ENCODE assay signal across 22 cellular contexts in genomic region chr6:144811140-144811539, GRCh38.
DNase-seq lines count a peak whose midpoint lies in the region; ATAC-seq, FAIRE-seq and TF ChIP-seq lines count a peak whose summit lies in the region.
"Had no signal": no experiment of that assay in that cellular context is flagged by ENCODE, and none has a peak within 500 bp of the region (broad histone marks: within the 10 kb centered on the region; RNA-seq: fewer than 3 reads in every experiment).

No MANE protein-coding gene starts in this region.

- no peak overlapping the region for H2BK120ac ChIP-seq in IMR-90 (ENCODE audit: low read depth, low read length)
- no peak overlapping the region for H2BK120ac ChIP-seq in H1 (replicated peaks; ENCODE audit: low read depth, low read length)

- H3K9me3 ChIP-seq in IMR-90 (ENCODE audit: control insufficient read depth, insufficient read depth, low read length) = no peaks in the 10 kb centered on the region
- no peaks in the 10 kb centered on the region for H3K9me3 ChIP-seq in H1 (ENCODE audit: insufficient read depth in 2 of 2, low read depth in 1 of 2, low read length in 1 of 2)
- H3K9me3 ChIP-seq in effector memory CD4-positive, alpha-beta T cell (ENCODE audit: control insufficient read depth, low read length) = no peaks in the 10 kb centered on the region
- H3K9me3 ChIP-seq: SJSA1 had no signal

- in situ Hi-C loops in IMR-90 (cut with MboI; ENCODE audit: low sequenced_read_pairs) = no loop called here

- H3K9ac ChIP-seq in IMR-90 (ENCODE audit: low read depth, low read length) (no peak overlapping the region), H1 (replicated peaks in 1 of 4; ENCODE audit: extremely low read depth in 1 of 4, low read depth in 3 of 4, low read length in 3 of 4) (no peak overlapping the region)

- H2AK5ac ChIP-seq in IMR-90 (ENCODE audit: low read depth, low read length) (no peak overlapping the region), H1 (ENCODE audit: low read depth, low read length) (no peak overlapping the region)

- H3K27me3 Mint-ChIP-seq in progenitor cell of endocrine pancreas = no peaks in the 10 kb centered on the region
- H3K27me3 Mint-ChIP-seq in activated CD4-positive, alpha-beta memory T cell treated with anti-CD3 and anti-CD28 coated beads, Interleukin-2, amount 10 ng/mL, durations not matched to agents 7 days and 5 days = no peaks in the 10 kb centered on the region
- H3K27me3 Mint-ChIP-seq in immature natural killer cell (ENCODE audit: low read depth in 3 of 3) = peaks cover 5 to 10% (median 7%) of the 10 kb centered on the region in 3 donors

- H2BK15ac ChIP-seq in IMR-90 (ENCODE audit: low read depth, low read length) (no peak overlapping the region), H1 (ENCODE audit: low read length) (no peak overlapping the region)

- H3K4ac ChIP-seq in IMR-90 (ENCODE audit: low read depth, low read length) (no peak overlapping the region), H1 (replicated peaks; ENCODE audit: insufficient read length, low read depth, low read length) (no peak overlapping the region)

- H3K27ac Mint-ChIP-seq in progenitor cell of endocrine pancreas = peak overlapping the region; percentile 71
- no peak overlapping the region for H3K27ac Mint-ChIP-seq in activated CD4-positive, alpha-beta memory T cell treated with anti-CD3 and anti-CD28 coated beads, Interleukin-2, amount 10 ng/mL, durations not matched to agents 7 days and 5 days
- H3K27ac Mint-ChIP-seq in immature natural killer cell = peak overlapping the region in 1 of 6 donors; percentile 30
- H3K27ac Mint-ChIP-seq: CD8-positive, alpha-beta T cell; GM23338 had no signal

- dilution Hi-C loops in IMR-90 (cut with HindIII; ENCODE audit: low sequenced_read_pairs, unreplicated experiment) = no loop called here

- H3K9me3 Mint-ChIP-seq in progenitor cell of endocrine pancreas (ENCODE audit: low read depth) (no peaks in the 10 kb centered on the region), immature natural killer cell (no peaks in the 10 kb centered on the region)
- no peaks in the 10 kb centered on the region for H3K9me3 Mint-ChIP-seq in activated CD4-positive, alpha-beta memory T cell treated with anti-CD3 and anti-CD28 coated beads, Interleukin-2, amount 10 ng/mL, durations not matched to agents 7 days and 5 days
- H3K9me3 Mint-ChIP-seq: CD8-positive, alpha-beta T cell; GM23338 had no signal

- no peak overlapping the region for H3K4me2 ChIP-seq in IMR-90 (ENCODE audit: low read depth, low read length)
- H3K4me2 ChIP-seq in H1 (ENCODE audit: insufficient read depth in 1 of 2, low read depth in 2 of 2, low read length in 2 of 2) = no peak overlapping the region
- H3K4me2 ChIP-seq: GM23338 had no signal

- TF ChIP-seq POLR2A in IMR-90 (IDR thresholded peaks at IDR 0.05; ENCODE audit: low read depth, low read length) = no peak
- TF ChIP-seq POLR2A in H1 (IDR thresholded peaks at IDR 0.05; ENCODE audit: control extremely low read depth in 1 of 2, low read depth in 2 of 2, low read length in 2 of 2) = no peak

- H3K4me3 ChIP-seq in IMR-90 (ENCODE audit: insufficient read depth, low read depth, low read length) (no peak overlapping the region), H1 (ENCODE audit: extremely low read depth in 1 of 4, insufficient read depth in 2 of 4, low read depth in 3 of 4, low read length in 4 of 4) (no peak overlapping the region)
- H3K4me3 ChIP-seq in effector memory CD4-positive, alpha-beta T cell (ENCODE audit: insufficient read depth, low read depth, low read length, poor library complexity, severe bottlenecking) = no peak overlapping the region
- H3K4me3 ChIP-seq: GM12878, GM23338, SJSA1 had no signal

- H3K36me3 ChIP-seq in IMR-90 (ENCODE audit: control insufficient read depth, insufficient read depth, low read length) (no peaks in the 10 kb centered on the region), H1 (ENCODE audit: control insufficient read depth in 2 of 4, insufficient read depth in 4 of 4, low read length in 3 of 4) (no peaks in the 10 kb centered on the region)
- peaks cover 10% of the 10 kb centered on the region for H3K36me3 ChIP-seq in effector memory CD4-positive, alpha-beta T cell (ENCODE audit: control insufficient read depth, insufficient read depth, low read length)

- peak; percentile 13 for FAIRE-seq in H1 (lab: Jason Lieb, UNC)
- FAIRE-seq: RCC 7860 had no signal

- DNase-seq in IMR-90 = peak; percentile 13
- peak; percentile 38 for DNase-seq in NCI-H1105 treated with DMSO at 0.1 percent for 48 hours (lab: John Stamatoyannopoulos, UW)
- no peak for DNase-seq in H1 (ENCODE audit: low read depth in 1 of 2, low spot score in 2 of 2)
- no peak for DNase-seq in progenitor cell of endocrine pancreas (ENCODE audit: low spot score, unreplicated experiment)
- no peak for DNase-seq in activated CD4-positive, alpha-beta memory T cell treated with anti-CD3 and anti-CD28 coated beads, Interleukin-2, amount 10 ng/mL, durations not matched to agents 7 days and 5 days
- no peak for DNase-seq in effector memory CD4-positive, alpha-beta T cell
- no peak for DNase-seq in immature natural killer cell
- DNase-seq: AML-193; C1 segment of cervical spinal cord; CD8-positive, alpha-beta T cell; DND-41; Kasumi-1; NCI-H1694; NCI-H2081; NCI-H2171; NCI-H345; NCI-H524; NCI-H774 had no signal

- POLR2A ChIA-PET in IMR-90 (lab: Charles Lee; ENCODE audit: unreplicated experiment) (no interaction called here), H1 (lab: Charles Lee; ENCODE audit: partially characterized antibody) (no interaction called here)
- POLR2A ChIA-PET in activated CD4-positive, alpha-beta memory T cell treated with anti-CD3 and anti-CD28 coated beads, Interleukin-2, amount 10 ng/mL, durations not matched to agents 7 days and 5 days (lab: Charles Lee) = no interaction called here

- H3K36me3 Mint-ChIP-seq in progenitor cell of endocrine pancreas (ENCODE audit: insufficient read depth) = peaks cover 53% of the 10 kb centered on the region
- H3K36me3 Mint-ChIP-seq in activated CD4-positive, alpha-beta memory T cell treated with anti-CD3 and anti-CD28 coated beads, Interleukin-2, amount 10 ng/mL, durations not matched to agents 7 days and 5 days (ENCODE audit: low read depth) = peaks cover 62% of the 10 kb centered on the region
- H3K36me3 Mint-ChIP-seq in immature natural killer cell = peaks cover 5 to 45% (median 26%) of the 10 kb centered on the region in 3 donors

- TF ChIP-seq RAD21 in IMR-90 (IDR thresholded peaks at IDR 0.05; ENCODE audit: low read length) (no peak), H1 (IDR thresholded peaks at IDR 0.05 in 1 of 2, conservative IDR thresholded peaks at IDR 0.05 in 1 of 2; ENCODE audit: low read depth in 2 of 2, low read length in 2 of 2) (no peak)

- no peak overlapping the region for H2AK9ac ChIP-seq in IMR-90 (replicated peaks; ENCODE audit: low read depth, low read length, poor library complexity)

- H3K23me2 ChIP-seq in H1 (ENCODE audit: low read depth, low read length) = no peaks in the 10 kb centered on the region

- H4K20me1 ChIP-seq in IMR-90 (ENCODE audit: insufficient read depth, low read length) (no peaks in the 10 kb centered on the region), H1 (replicated peaks in 1 of 2; ENCODE audit: control insufficient read depth in 1 of 2, insufficient read depth in 2 of 2, low read length in 2 of 2) (no peaks in the 10 kb centered on the region)

- no peaks in the 10 kb centered on the region; the same call in 1 of the 2 replicates for H3K9me1 ChIP-seq in IMR-90 (ENCODE audit: insufficient read depth, low read length)

- no peaks in the 10 kb centered on the region for H3K79me2 ChIP-seq in H1 (ENCODE audit: control insufficient read depth in 1 of 2, insufficient read depth in 2 of 2, low read length in 2 of 2)

- no peak overlapping the region for H3K14ac ChIP-seq in IMR-90 (replicated peaks; ENCODE audit: low read depth, low read length)
- no peak overlapping the region for H3K14ac ChIP-seq in H1 (ENCODE audit: insufficient read length)

- no peak overlapping the region for H2BK20ac ChIP-seq in IMR-90 (ENCODE audit: low read depth, low read length)
- no peak overlapping the region for H2BK20ac ChIP-seq in H1 (ENCODE audit: low read length)

- H3K27me3 ChIP-seq in IMR-90 (ENCODE audit: control insufficient read depth, insufficient read depth, low read length) = no peaks in the 10 kb centered on the region
- no peaks in the 10 kb centered on the region for H3K27me3 ChIP-seq in H1 (replicated peaks in 1 of 4; ENCODE audit: control insufficient read depth in 3 of 4, extremely low read depth in 1 of 4, insufficient read depth in 3 of 4, low read length in 3 of 4)
- no peaks in the 10 kb centered on the region for H3K27me3 ChIP-seq in effector memory CD4-positive, alpha-beta T cell (replicated peaks; ENCODE audit: control insufficient read depth, insufficient read depth, low read length, poor library complexity, severe bottlenecking)
- H3K27me3 ChIP-seq: SJSA1 had no signal

- H4K91ac ChIP-seq in IMR-90 (ENCODE audit: insufficient read depth, low read depth, low read length) (no peak overlapping the region), H1 (replicated peaks; ENCODE audit: insufficient read length, low read length) (no peak overlapping the region)

- ATAC-seq in IMR-90 (ENCODE audit: low read depth) = no peak
- ATAC-seq: CD8-positive, alpha-beta T cell; GM12878; GM23338 had no signal

- H3K4me3 Mint-ChIP-seq in progenitor cell of endocrine pancreas (ENCODE audit: low read depth) = no peak overlapping the region
- H3K4me3 Mint-ChIP-seq in activated CD4-positive, alpha-beta memory T cell treated with anti-CD3 and anti-CD28 coated beads, Interleukin-2, amount 10 ng/mL, durations not matched to agents 7 days and 5 days = no peak overlapping the region
- no peak overlapping the region for H3K4me3 Mint-ChIP-seq in immature natural killer cell
- H3K4me3 Mint-ChIP-seq: CD8-positive, alpha-beta T cell; GM23338 had no signal

- H4K5ac ChIP-seq in IMR-90 (ENCODE audit: low read depth, low read length) (no peak overlapping the region), H1 (ENCODE audit: insufficient read length, low read depth, low read length) (no peak overlapping the region)

- H3K4me1 Mint-ChIP-seq in progenitor cell of endocrine pancreas (ENCODE audit: low read depth) = no peaks in the 10 kb centered on the region
- H3K4me1 Mint-ChIP-seq in activated CD4-positive, alpha-beta memory T cell treated with anti-CD3 and anti-CD28 coated beads, Interleukin-2, amount 10 ng/mL, durations not matched to agents 7 days and 5 days = no peaks in the 10 kb centered on the region
- peaks cover 5 to 49% of the 10 kb centered on the region in 2 donors for H3K4me1 Mint-ChIP-seq in immature natural killer cell

- H3K4me1 ChIP-seq in IMR-90 (ENCODE audit: control insufficient read depth, insufficient read depth, low read length) (no peaks in the 10 kb centered on the region), H1 (replicated peaks in 1 of 4; ENCODE audit: control insufficient read depth in 3 of 4, insufficient read depth in 4 of 4, low read length in 3 of 4) (no peaks in the 10 kb centered on the region)
- no peaks in the 10 kb centered on the region for H3K4me1 ChIP-seq in effector memory CD4-positive, alpha-beta T cell (ENCODE audit: control insufficient read depth, insufficient read depth, low read length, poor library complexity, severe bottlenecking)
- H3K4me1 ChIP-seq: SJSA1 had no signal

- BruUV-seq in IMR-90 (replicated peaks; lab: Mats Ljungman, UMichigan) = no TSS peak

- H3K23ac ChIP-seq in IMR-90 (ENCODE audit: low read depth, low read length) (no peak overlapping the region), H1 (ENCODE audit: insufficient read length) (no peak overlapping the region)

- TF ChIP-seq CTCF in IMR-90 (conservative IDR thresholded peaks at IDR 0.05; ENCODE audit: low read depth, low read length) (no peak), H1 (IDR thresholded peaks at IDR 0.05; ENCODE audit: control extremely low read depth in 1 of 3, insufficient read depth in 1 of 3, low read depth in 1 of 3, low read length in 3 of 3) (no peak), progenitor cell of endocrine pancreas (IDR thresholded peaks at IDR 0.05; ENCODE audit: unreplicated experiment) (no peak)

- H4K8ac ChIP-seq in IMR-90 (ENCODE audit: low read depth in 2 of 2, low read length in 2 of 2) = no peak overlapping the region
- no peak overlapping the region for H4K8ac ChIP-seq in H1 (ENCODE audit: extremely low read depth, insufficient read depth, low read length)

- no CpG with 5 or more reads among the region's 5 CpGs for WGBS in IMR-90 (ENCODE audit: extremely low coverage in 2 of 2, insufficient read length in 1 of 2), 2 experiments
- 91% methylated on average over 5 of the region's 5 CpGs; no CpG with 5 or more reads in 1 of the 2 experiments for WGBS in H1 (ENCODE audit: extremely low coverage in 1 of 2, insufficient coverage in 1 of 2, insufficient read length in 1 of 2, insufficient replicate concordance in 2 of 2, low coverage in 1 of 2, low lambda C conversion rate in 2 of 2, missing lambda C conversion rate in 1 of 2), 2 experiments

- H3K56ac ChIP-seq in IMR-90 (ENCODE audit: extremely low read depth, insufficient read depth, low read length) = no peak overlapping the region
- H3K56ac ChIP-seq in H1 (replicated peaks; ENCODE audit: insufficient read length, low read depth, low read length) = no peak overlapping the region

- H3K27ac ChIP-seq in IMR-90 (ENCODE audit: insufficient read depth, low read length) (no peak overlapping the region), H1 (ENCODE audit: low read depth, low read length) (no peak overlapping the region)
- no peak overlapping the region for H3K27ac ChIP-seq in effector memory CD4-positive, alpha-beta T cell (ENCODE audit: insufficient read depth, low read length, poor library complexity, severe bottlenecking)
- H3K27ac ChIP-seq: SJSA1 had no signal

- H3K79me1 ChIP-seq in IMR-90 (ENCODE audit: low read depth in 1 of 2, low read length in 2 of 2) = no peaks in the 10 kb centered on the region; a peak in 1 of 4 replicates
- H3K79me1 ChIP-seq in H1 (ENCODE audit: low read depth, low read length) = no peaks in the 10 kb centered on the region

- H2BK12ac ChIP-seq in H1 (ENCODE audit: low read depth, low read length) = no peak overlapping the region

- CTCF ChIA-PET in IMR-90 (lab: Yijun Ruan, JAX) = interaction anchor here (0.7 to 1.4 kb wide), 2 partner anchors 11 to 201 kb away, joined by 3 to 4 read pairs; no protein-coding TSS in a partner anchor
- CTCF ChIA-PET in H1 (lab: Charles Lee; ENCODE audit: partially characterized antibody) = interaction anchor here (1.2 kb wide), 1 partner anchor 32 kb away, joined by 3 read pairs; no protein-coding TSS in a partner anchor
- CTCF ChIA-PET in activated CD4-positive, alpha-beta memory T cell treated with anti-CD3 and anti-CD28 coated beads, Interleukin-2, amount 10 ng/mL, durations not matched to agents 7 days and 5 days (lab: Charles Lee) = no interaction called here

- intact Hi-C loops in IMR-90 (cut with micrococcal nuclease) = no loop called here

- H2BK5ac ChIP-seq in IMR-90 (ENCODE audit: low read depth, low read length, poor library complexity, severe bottlenecking) = no peak overlapping the region
- H2BK5ac ChIP-seq in H1 (ENCODE audit: low read depth, low read length) = no peak overlapping the region

- H3K18ac ChIP-seq in IMR-90 (ENCODE audit: low read depth, low read length) (no peak overlapping the region), H1 (ENCODE audit: extremely low read depth, low read length) (no peak overlapping the region)

- H2AFZ ChIP-seq in IMR-90 (replicated peaks; ENCODE audit: low read length, poor library complexity) (no peak overlapping the region), H1 (ENCODE audit: low read length) (no peak overlapping the region)
- H2AFZ ChIP-seq: GM23338 had no signal

- TF ChIP-seq EP300 in H1 (IDR thresholded peaks at IDR 0.05; ENCODE audit: borderline replicate concordance in 1 of 2, low read depth in 2 of 2, low read length in 2 of 2) = no peak

Comparison
In these comparisons a context has a peak if more than half of its experiments do, and no peak if none do; other contexts are left out.
1. DNase-seq: peak in IMR-90 (single experiment) and NCI-H1105 treated with DMSO at 0.1 percent for 48 hours (single experiment); none in H1 (0 of 2), progenitor cell of endocrine pancreas (single experiment), activated CD4-positive, alpha-beta memory T cell treated with anti-CD3 and anti-CD28 coated beads, Interleukin-2, amount 10 ng/mL, durations not matched to agents 7 days and 5 days (single experiment), effector memory CD4-positive, alpha-beta T cell (0 of 3) and immature natural killer cell (0 of 3).